In the genomic region with DNA sequence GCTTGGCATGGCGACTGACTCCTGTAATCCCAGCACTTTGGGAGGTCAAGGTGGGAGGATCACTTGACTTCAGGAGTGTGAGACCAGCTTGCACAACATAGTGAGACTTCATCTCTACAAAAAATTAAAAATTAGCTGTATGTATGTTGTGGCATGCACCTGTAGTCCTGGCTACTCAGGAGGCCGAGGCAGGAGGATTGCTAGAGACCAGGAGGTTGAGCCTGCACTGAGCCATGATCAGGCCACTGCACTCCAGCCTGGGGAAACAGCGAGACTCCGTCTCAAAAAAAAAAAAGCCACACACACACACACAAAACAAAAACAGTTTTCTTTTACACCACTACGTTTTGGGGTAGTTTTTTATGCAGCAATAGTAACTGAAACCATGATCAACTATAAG, we compare ENCODE assay signal across 30 cellular contexts.
"Had no signal": no experiment of that assay in that cellular context is flagged by ENCODE, and none has a peak within 500 bp of the region (broad histone marks: within the 10 kb centered on the region; RNA-seq: fewer than 3 reads in every experiment).

No MANE protein-coding gene starts in this region.

- H3K27ac Mint-ChIP-seq: dendritic cell treated with granulocyte-macrophage colony-stimulating factor and Interleukin-4, amounts not matched to agents 40 ng/mL and 50 ng/mL, for 4 days; endodermal cell; memory B cell; mesothelial cell of epicardium; naive B cell; natural killer cell treated with Interleukin-12 subunit alpha and Interleukin-12 subunit beta and Interleukin-15 and Interleukin-18, amount 100 ng/mL, for 72 hours; stimulated activated memory B cell treated with anti-CD40 and anti-IgM and Interleukin-4, amounts not matched to agents 10 μg/mL and 1 μg/mL and 100 μg/mL, for 72 hours had no signal

- H3K27ac ChIP-seq: colonic mucosa, epithelial cell of prostate, gastrocnemius medialis, heart left ventricle, hepatocyte, parathyroid adenoma, prostate gland, skin epidermis, spleen, thoracic aorta, transverse colon had no signal

- H3K36me3 Mint-ChIP-seq: memory B cell; mesothelial cell of epicardium; naive B cell; natural killer cell treated with Interleukin-12 subunit alpha and Interleukin-12 subunit beta and Interleukin-15 and Interleukin-18, amount 100 ng/mL, for 72 hours; stimulated activated memory B cell treated with anti-CD40 and anti-IgM and Interleukin-4, amounts not matched to agents 10 μg/mL and 1 μg/mL and 100 μg/mL, for 72 hours had no signal

- H3K36me3 ChIP-seq: colonic mucosa, gastrocnemius medialis, heart left ventricle, prostate gland, spleen, thoracic aorta, transverse colon had no signal

- H3K4me3 Mint-ChIP-seq: dendritic cell treated with granulocyte-macrophage colony-stimulating factor and Interleukin-4, amounts not matched to agents 40 ng/mL and 50 ng/mL, for 4 days; endodermal cell; memory B cell; mesothelial cell of epicardium; natural killer cell treated with Interleukin-12 subunit alpha and Interleukin-12 subunit beta and Interleukin-15 and Interleukin-18, amount 100 ng/mL, for 72 hours; neural crest cell; stimulated activated memory B cell treated with anti-CD40 and anti-IgM and Interleukin-4, amounts not matched to agents 10 μg/mL and 1 μg/mL and 100 μg/mL, for 72 hours had no signal

- H3K4me2 ChIP-seq: hepatocyte had no signal

- H3K4me1 Mint-ChIP-seq: memory B cell; mesothelial cell of epicardium; naive B cell; neural crest cell; stimulated activated memory B cell treated with anti-CD40 and anti-IgM and Interleukin-4, amounts not matched to agents 10 μg/mL and 1 μg/mL and 100 μg/mL, for 72 hours had no signal

- H3K9me3 Mint-ChIP-seq: dendritic cell treated with granulocyte-macrophage colony-stimulating factor and Interleukin-4, amounts not matched to agents 40 ng/mL and 50 ng/mL, for 4 days; endodermal cell; memory B cell; mesothelial cell of epicardium; naive B cell; natural killer cell treated with Interleukin-12 subunit alpha and Interleukin-12 subunit beta and Interleukin-15 and Interleukin-18, amount 100 ng/mL, for 72 hours; neural crest cell; stimulated activated memory B cell treated with anti-CD40 and anti-IgM and Interleukin-4, amounts not matched to agents 10 μg/mL and 1 μg/mL and 100 μg/mL, for 72 hours had no signal

- H3K9me3 ChIP-seq: colonic mucosa, gastrocnemius medialis, heart left ventricle, mucosa of descending colon, prostate gland, spleen, thoracic aorta, transverse colon had no signal

- H3K9ac ChIP-seq: parathyroid adenoma had no signal

- H2AFZ ChIP-seq: hepatocyte, parathyroid adenoma had no signal

- H3K27me3 ChIP-seq: colonic mucosa, gastrocnemius medialis, heart left ventricle, hepatocyte, spleen, transverse colon had no signal

- ATAC-seq: esophagus mucosa; gastrocnemius medialis; heart left ventricle; left lobe of liver; mucosa of descending colon; natural killer cell treated with Interleukin-12 subunit alpha and Interleukin-12 subunit beta and Interleukin-15 and Interleukin-18, amount 100 ng/mL, for 72 hours; right cardiac atrium; stimulated activated memory B cell treated with anti-CD40 and anti-IgM and Interleukin-4, amounts not matched to agents 10 μg/mL and 1 μg/mL and 100 μg/mL, for 72 hours; stimulated activated naive CD8-positive, alpha-beta T cell treated with anti-CD3 and anti-CD28 coated beads, Interleukin-15, Interleukin-2, amounts not matched to agents 100 U/mL and 50 U/mL, for 24 hours had no signal

- H3K4me3 ChIP-seq: colonic mucosa, gastrocnemius medialis, heart left ventricle, hepatocyte, lung, mucosa of descending colon, prostate gland, skin epidermis, spleen, thoracic aorta, transverse colon had no signal

- FAIRE-seq: kidney had no signal

- H3K79me2 ChIP-seq: hepatocyte, parathyroid adenoma had no signal

- H3K4me1 ChIP-seq: colonic mucosa, gastrocnemius medialis, heart left ventricle, parathyroid adenoma, prostate gland, spleen, transverse colon had no signal

- DNase-seq: colonic mucosa; effector CD8-positive, alpha-beta T cell; endodermal cell; foreskin fibroblast; gastrocnemius medialis; heart left ventricle; kidney; mucosa of descending colon; naive B cell; right cardiac atrium; spleen; stimulated activated CD4-positive, alpha-beta T cell treated with anti-CD3 and anti-CD28 coated beads, Interleukin-4, amount 100 ng/mL, for 4 hours; stimulated activated naive CD8-positive, alpha-beta T cell treated with anti-CD3 and anti-CD28 coated beads, Interleukin-15, Interleukin-2, amounts not matched to agents 100 U/mL and 50 U/mL, for 24 hours; substantia nigra; transverse colon had no signal
